1 cellular context compared by ENCODE assay signal in the genomic region with DNA sequence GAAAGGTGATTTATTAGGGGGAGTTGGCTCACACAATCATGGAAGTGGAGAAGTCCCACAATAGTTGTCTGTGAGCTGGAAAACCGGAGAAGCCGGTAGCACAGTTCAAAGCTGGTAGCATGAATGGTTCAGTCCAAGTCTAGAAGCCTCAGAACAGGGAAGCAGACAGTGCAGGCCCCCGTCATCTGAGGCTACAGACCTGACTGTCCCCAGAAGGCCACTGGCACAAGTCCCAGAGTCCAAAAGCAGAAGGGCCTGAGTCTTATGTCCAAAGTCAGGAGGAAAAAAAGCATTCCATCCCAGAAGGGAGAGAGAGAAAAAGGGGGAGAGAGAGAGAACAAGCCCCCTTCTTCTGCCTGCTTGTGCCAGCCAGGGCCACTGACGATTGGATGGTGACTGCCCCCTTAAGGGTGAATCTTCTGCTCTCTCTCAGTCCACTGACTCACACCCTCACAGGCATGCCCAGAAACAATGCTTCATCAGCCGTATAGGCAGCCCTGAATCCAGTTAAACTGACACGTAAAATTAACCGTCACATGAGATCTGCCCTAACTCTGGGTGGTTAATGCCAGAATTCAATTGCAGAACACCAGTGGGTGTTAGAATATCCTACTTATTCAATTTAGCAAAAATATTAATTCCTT.
TF ChIP-seq lines count a peak whose summit lies in the region.

No MANE protein-coding gene starts in this region.

TF ChIP-seq in K562, 482 proteins besides CTCF, POLR2A, EP300 and RAD21 (continued from another document):
- no peak for TF ChIP-seq CREB3L1 (IDR thresholded peaks at IDR 0.05; ENCODE audit: borderline replicate concordance, low read depth)
- no peak for TF ChIP-seq HMGN3 (IDR thresholded peaks at IDR 0.05; ENCODE audit: borderline replicate concordance, extremely low read depth, insufficient read length, low read depth, low read length)
- no peak for TF ChIP-seq RBBP5 (IDR thresholded peaks at IDR 0.05; ENCODE audit: borderline replicate concordance, insufficient read depth, low read length, poor library complexity, severe bottlenecking)
- no peak for TF ChIP-seq ZNF584 (CRISPR knock-in tag; IDR thresholded peaks at IDR 0.05; ENCODE audit: low read depth)
- TF ChIP-seq ZBTB17 (CRISPR knock-in tag; IDR thresholded peaks at IDR 0.05): no peak
- no peak for TF ChIP-seq HDAC1 (IDR thresholded peaks at IDR 0.05)
- no peak for TF ChIP-seq ZNF384 (IDR thresholded peaks at IDR 0.05; ENCODE audit: low read depth, low read length)
- TF ChIP-seq, protein P1, sequence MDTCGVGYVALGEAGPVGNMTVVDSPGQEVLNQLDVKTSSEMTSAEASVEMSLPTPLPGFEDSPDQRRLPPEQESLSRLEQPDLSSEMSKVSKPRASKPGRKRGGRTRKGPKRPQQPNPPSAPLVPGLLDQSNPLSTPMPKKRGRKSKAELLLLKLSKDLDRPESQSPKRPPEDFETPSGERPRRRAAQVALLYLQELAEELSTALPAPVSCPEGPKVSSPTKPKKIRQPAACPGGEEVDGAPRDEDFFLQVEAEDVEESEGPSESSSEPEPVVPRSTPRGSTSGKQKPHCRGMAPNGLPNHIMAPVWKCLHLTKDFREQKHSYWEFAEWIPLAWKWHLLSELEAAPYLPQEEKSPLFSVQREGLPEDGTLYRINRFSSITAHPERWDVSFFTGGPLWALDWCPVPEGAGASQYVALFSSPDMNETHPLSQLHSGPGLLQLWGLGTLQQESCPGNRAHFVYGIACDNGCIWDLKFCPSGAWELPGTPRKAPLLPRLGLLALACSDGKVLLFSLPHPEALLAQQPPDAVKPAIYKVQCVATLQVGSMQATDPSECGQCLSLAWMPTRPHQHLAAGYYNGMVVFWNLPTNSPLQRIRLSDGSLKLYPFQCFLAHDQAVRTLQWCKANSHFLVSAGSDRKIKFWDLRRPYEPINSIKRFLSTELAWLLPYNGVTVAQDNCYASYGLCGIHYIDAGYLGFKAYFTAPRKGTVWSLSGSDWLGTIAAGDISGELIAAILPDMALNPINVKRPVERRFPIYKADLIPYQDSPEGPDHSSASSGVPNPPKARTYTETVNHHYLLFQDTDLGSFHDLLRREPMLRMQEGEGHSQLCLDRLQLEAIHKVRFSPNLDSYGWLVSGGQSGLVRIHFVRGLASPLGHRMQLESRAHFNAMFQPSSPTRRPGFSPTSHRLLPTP (IDR thresholded peaks at IDR 0.05; ENCODE audit: borderline replicate concordance, extremely low read depth, insufficient read length): no peak
